Comparison of ENCODE assay signal across 1 cellular context in genomic region chr5:107635276-107635675, GRCh38.
TF ChIP-seq lines count a peak whose summit lies in the region.

No MANE protein-coding gene starts in this region.

TF ChIP-seq in GM23338, 12 proteins besides CTCF, POLR2A, EP300 and RAD21 (continued from another document):
- 0 out of 2 replicates have a peak, but pooled peaks have one; percentile 17 for TF ChIP-seq ZNF462 (CRISPR knock-in tag; IDR thresholded peaks at IDR 0.05)
